15 cellular contexts compared by ENCODE assay signal in the genomic region with DNA sequence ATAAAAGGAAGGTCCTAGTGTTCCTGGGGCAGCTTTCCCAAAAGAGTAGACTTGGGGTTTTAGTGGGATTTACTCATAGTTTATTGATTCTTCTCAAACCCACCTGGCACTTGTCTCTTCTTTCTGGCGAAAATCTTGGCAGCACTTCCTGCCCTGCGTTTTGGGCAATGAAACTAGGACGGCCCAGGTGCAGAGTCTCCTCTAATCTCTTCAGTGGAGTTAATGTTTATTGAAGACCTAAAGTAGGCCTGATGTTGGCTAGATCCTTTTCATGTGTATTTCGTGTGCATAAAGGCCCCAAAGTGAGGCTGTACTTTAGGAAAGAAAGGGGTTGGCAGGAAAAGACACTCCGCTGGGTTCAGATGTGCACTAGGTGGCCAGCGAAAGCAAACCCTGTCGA. TPM values are rescaled to one million over a fixed set of nuclear protein-coding genes. Genes with fewer than 3 reads are reported as not detected.
DNase-seq lines count a peak whose midpoint lies in the region; ATAC-seq, FAIRE-seq and TF ChIP-seq lines count a peak whose summit lies in the region.
"Had no signal": no experiment of that assay in that cellular context is flagged by ENCODE, and none has a peak within 500 bp of the region (broad histone marks: within the 10 kb centered on the region; RNA-seq: fewer than 3 reads in every experiment).

No MANE protein-coding gene starts in this region.

- H3K36me3 Mint-ChIP-seq in brain (peaks cover 4% of the 10 kb centered on the region), neural crest cell (ENCODE audit: low read depth) (no peaks in the 10 kb centered on the region)
- no peaks in the 10 kb centered on the region for H3K36me3 Mint-ChIP-seq in activated T-helper 2 cell treated with anti-CD3 and anti-CD28 coated beads, Interferon-gamma antibody, Interleukin-2, Interleukin-4, amounts not matched to agents 10 μg/mL and 5 μg/mL and 100 μg/mL, durations not matched to agents 14 hours and 24 hours and 36 hours (ENCODE audit: low read depth)
- peaks cover 0 to 1% (median 0%) of the 10 kb centered on the region in 5 donors for H3K36me3 Mint-ChIP-seq in naive thymus-derived CD4-positive, alpha-beta T cell
- no peaks in the 10 kb centered on the region for H3K36me3 Mint-ChIP-seq in activated T-helper 17 cell treated with anti-CD3 and anti-CD28 coated beads, Interleukin-2, amount 50 U/mL, for 72 hours (ENCODE audit: low read depth)

- POLR2A ChIA-PET in naive thymus-derived CD4-positive, alpha-beta T cell (lab: Charles Lee) = no interaction called here

- no peak for TF ChIP-seq CTCF in brain (conservative IDR thresholded peaks at IDR 0.05)
- TF ChIP-seq CTCF in neural crest cell (conservative IDR thresholded peaks at IDR 0.05) = no peak

- H3K4me3 Mint-ChIP-seq in brain = no peak overlapping the region
- peak overlapping the region; percentile 52 for H3K4me3 Mint-ChIP-seq in neural crest cell
- H3K4me3 Mint-ChIP-seq in activated T-helper 2 cell treated with anti-CD3 and anti-CD28 coated beads, Interferon-gamma antibody, Interleukin-2, Interleukin-4, amounts not matched to agents 10 μg/mL and 5 μg/mL and 100 μg/mL, durations not matched to agents 14 hours and 24 hours and 36 hours (ENCODE audit: low read depth) = no peak overlapping the region
- no peak overlapping the region for H3K4me3 Mint-ChIP-seq in naive thymus-derived CD4-positive, alpha-beta T cell
- H3K4me3 Mint-ChIP-seq in activated T-helper 17 cell treated with anti-CD3 and anti-CD28 coated beads, Interleukin-2, amount 50 U/mL, for 72 hours = no peak overlapping the region
- H3K4me3 Mint-ChIP-seq: CD4-positive, alpha-beta T cell had no signal

- H3K4me1 Mint-ChIP-seq in brain (peaks cover 73% of the 10 kb centered on the region), neural crest cell (peaks cover 26% of the 10 kb centered on the region)
- H3K4me1 Mint-ChIP-seq in activated T-helper 2 cell treated with anti-CD3 and anti-CD28 coated beads, Interferon-gamma antibody, Interleukin-2, Interleukin-4, amounts not matched to agents 10 μg/mL and 5 μg/mL and 100 μg/mL, durations not matched to agents 14 hours and 24 hours and 36 hours (ENCODE audit: low read depth) = peaks cover 9% of the 10 kb centered on the region
- H3K4me1 Mint-ChIP-seq in naive thymus-derived CD4-positive, alpha-beta T cell = peaks cover 0 to 19% (median 15%) of the 10 kb centered on the region in 7 donors
- no peaks in the 10 kb centered on the region for H3K4me1 Mint-ChIP-seq in activated T-helper 17 cell treated with anti-CD3 and anti-CD28 coated beads, Interleukin-2, amount 50 U/mL, for 72 hours

- FAIRE-seq in GM12891 (lab: Jason Lieb, UNC) = no peak
- FAIRE-seq: D721Med, H54 had no signal

- no peak overlapping the region for H3K4me3 ChIP-seq in naive thymus-derived CD4-positive, alpha-beta T cell (ENCODE audit: low read length)
- H3K4me3 ChIP-seq: BLaER1 treated with 17β-estradiol and CSF1 and Interleukin-3, amounts not matched to agents 10 nM and 100 nM; MG63; PC-9; SJCRH30 had no signal

- intact Hi-C loops in activated T-helper 2 cell treated with anti-CD3 and anti-CD28 coated beads, Interferon-gamma antibody, Interleukin-2, Interleukin-4, amounts not matched to agents 10 μg/mL and 5 μg/mL and 100 μg/mL, durations not matched to agents 14 hours and 24 hours and 36 hours (cut with micrococcal nuclease) = loop anchor here (5.0 kb wide), 1 partner anchor 308 kb away; no protein-coding TSS in a partner anchor
- intact Hi-C loops in naive thymus-derived CD4-positive, alpha-beta T cell (cut with micrococcal nuclease) = loop anchor here (1.0 to 5.0 kb wide), 4 partner anchors 19 to 308 kb away; no protein-coding TSS in a partner anchor

- H3K27me3 ChIP-seq in naive thymus-derived CD4-positive, alpha-beta T cell (ENCODE audit: control insufficient read depth in 2 of 2, insufficient read depth in 2 of 2, low read length in 2 of 2) = peaks cover 0 to 8% of the 10 kb centered on the region in 2 donors
- H3K27me3 ChIP-seq: MG63, SJCRH30 had no signal

- H3K27me3 Mint-ChIP-seq in brain (peaks cover 5% of the 10 kb centered on the region), neural crest cell (ENCODE audit: low read depth) (peaks cover 51% of the 10 kb centered on the region)
- H3K27me3 Mint-ChIP-seq in activated T-helper 2 cell treated with anti-CD3 and anti-CD28 coated beads, Interferon-gamma antibody, Interleukin-2, Interleukin-4, amounts not matched to agents 10 μg/mL and 5 μg/mL and 100 μg/mL, durations not matched to agents 14 hours and 24 hours and 36 hours (ENCODE audit: low read depth) = peaks cover 46% of the 10 kb centered on the region
- peaks cover 32 to 66% (median 38%) of the 10 kb centered on the region in 5 donors for H3K27me3 Mint-ChIP-seq in naive thymus-derived CD4-positive, alpha-beta T cell
- H3K27me3 Mint-ChIP-seq in activated T-helper 17 cell treated with anti-CD3 and anti-CD28 coated beads, Interleukin-2, amount 50 U/mL, for 72 hours = peaks cover 42% of the 10 kb centered on the region

- H3K27ac Mint-ChIP-seq in brain (peak overlapping the region; percentile 27 to 93 (median 77)), neural crest cell (ENCODE audit: unreplicated experiment) (no peak overlapping the region)
- no peak overlapping the region for H3K27ac Mint-ChIP-seq in activated T-helper 2 cell treated with anti-CD3 and anti-CD28 coated beads, Interferon-gamma antibody, Interleukin-2, Interleukin-4, amounts not matched to agents 10 μg/mL and 5 μg/mL and 100 μg/mL, durations not matched to agents 14 hours and 24 hours and 36 hours
- H3K27ac Mint-ChIP-seq in naive thymus-derived CD4-positive, alpha-beta T cell = no peak overlapping the region
- no peak overlapping the region for H3K27ac Mint-ChIP-seq in activated T-helper 17 cell treated with anti-CD3 and anti-CD28 coated beads, Interleukin-2, amount 50 U/mL, for 72 hours
- H3K27ac Mint-ChIP-seq: CD4-positive, alpha-beta T cell had no signal

- peak; percentile 56 for ATAC-seq in left lobe of liver
- ATAC-seq in naive thymus-derived CD4-positive, alpha-beta T cell = no peak
- no peak for ATAC-seq in activated T-helper 17 cell treated with anti-CD3 and anti-CD28 coated beads, Interleukin-2, amount 50 U/mL, for 72 hours (replicated peaks)

- DNase-seq in left lobe of liver (ENCODE audit: low spot score) (peak; percentile 85), neural crest cell (ENCODE audit: low read depth, low spot score) (no peak), GM12891 (ENCODE audit: insufficient read length, low spot score) (no peak)
- no peak for DNase-seq in activated T-helper 2 cell treated with anti-CD3 and anti-CD28 coated beads, Interferon-gamma antibody, Interleukin-2, Interleukin-4, amounts not matched to agents 10 μg/mL and 5 μg/mL and 100 μg/mL, durations not matched to agents 14 hours and 24 hours and 36 hours (ENCODE audit: low spot score)
- no peak for DNase-seq in naive thymus-derived CD4-positive, alpha-beta T cell
- DNase-seq: NCI-H526 treated with DMSO at 0.1 percent for 48 hours had no signal

- H3K36me3 ChIP-seq in naive thymus-derived CD4-positive, alpha-beta T cell (ENCODE audit: control insufficient read depth in 2 of 3, insufficient read depth in 3 of 3, low read length in 3 of 3) = no peaks in the 10 kb centered on the region
- H3K36me3 ChIP-seq: BLaER1 treated with 17β-estradiol and CSF1 and Interleukin-3, amounts not matched to agents 10 nM and 100 nM had no signal

- H3K4me1 ChIP-seq in naive thymus-derived CD4-positive, alpha-beta T cell (ENCODE audit: control insufficient read depth in 2 of 2, insufficient read depth in 2 of 2, low read length in 2 of 2) = peaks cover 0 to 8% of the 10 kb centered on the region in 2 donors

- H3K9me3 Mint-ChIP-seq in brain = no peaks in the 10 kb centered on the region
- H3K9me3 Mint-ChIP-seq in neural crest cell = no peaks in the 10 kb centered on the region
- H3K9me3 Mint-ChIP-seq in activated T-helper 2 cell treated with anti-CD3 and anti-CD28 coated beads, Interferon-gamma antibody, Interleukin-2, Interleukin-4, amounts not matched to agents 10 μg/mL and 5 μg/mL and 100 μg/mL, durations not matched to agents 14 hours and 24 hours and 36 hours = no peaks in the 10 kb centered on the region
- peaks cover 0 to 2% (median 0%) of the 10 kb centered on the region in 11 donors for H3K9me3 Mint-ChIP-seq in naive thymus-derived CD4-positive, alpha-beta T cell
- H3K9me3 Mint-ChIP-seq in activated T-helper 17 cell treated with anti-CD3 and anti-CD28 coated beads, Interleukin-2, amount 50 U/mL, for 72 hours = no peaks in the 10 kb centered on the region
- H3K9me3 Mint-ChIP-seq: CD4-positive, alpha-beta T cell had no signal

- no peak for TF ChIP-seq POLR2A in GM12891 (IDR thresholded peaks at IDR 0.05; ENCODE audit: low read depth, low read length)

- CTCF ChIA-PET in naive thymus-derived CD4-positive, alpha-beta T cell (lab: Charles Lee) = interaction anchor here (0.9 to 3.2 kb wide), 10 partner anchors 9 to 823 kb away, joined by 3 to 38 read pairs (median 4); no protein-coding TSS in a partner anchor

- H3K9me3 ChIP-seq in naive thymus-derived CD4-positive, alpha-beta T cell (ENCODE audit: control insufficient read depth in 2 of 3, low read length in 3 of 3) = no peaks in the 10 kb centered on the region
- H3K9me3 ChIP-seq: BLaER1 treated with 17β-estradiol and CSF1 and Interleukin-3, amounts not matched to agents 10 nM and 100 nM; MG63; SJCRH30 had no signal

- no peak overlapping the region for H3K27ac ChIP-seq in naive thymus-derived CD4-positive, alpha-beta T cell (ENCODE audit: low read depth, low read length)
- H3K27ac ChIP-seq: BLaER1 treated with 17β-estradiol and CSF1 and Interleukin-3, amounts not matched to agents 10 nM and 100 nM; PC-9; SJCRH30 had no signal

RNA-seq across cellular contexts. Expression of a gene that starts 5.1 kb away (rescaled TPM):
- polyA plus RNA-seq in brain (ENCODE audit: insufficient read depth, low read depth, low replicate concordance) = 4.1 TPM
- total RNA-seq in left lobe of liver (4.2 TPM), neural crest cell (14.0 and 14.2 TPM in 2 replicates)
- polyA plus RNA-seq in GM12891 (2012; ENCODE audit: low read depth, missing spikeins) = 6.7 TPM
- total RNA-seq in activated T-helper 2 cell treated with anti-CD3 and anti-CD28 coated beads, Interferon-gamma antibody, Interleukin-2, Interleukin-4, amounts not matched to agents 10 μg/mL and 5 μg/mL and 100 μg/mL, durations not matched to agents 14 hours and 24 hours and 36 hours = 0.76 and 0.82 TPM in 2 replicates
- under 1 TPM in 3 of 5 experiments, not detected in 2; 0.29 to 0.92 (median 0.37) TPM for total RNA-seq in naive thymus-derived CD4-positive, alpha-beta T cell
- not detected for polyA plus RNA-seq in naive thymus-derived CD4-positive, alpha-beta T cell
- under 1 TPM; 0.26 to 0.30 TPM for total RNA-seq in activated T-helper 17 cell treated with anti-CD3 and anti-CD28 coated beads, Interleukin-2, amount 50 U/mL, for 72 hours
- total RNA-seq: CD4-positive, alpha-beta T cell had no signal

RNA-seq across cellular contexts. Expression of a gene that starts 39.8 kb away (rescaled TPM):
- 9.3 TPM for polyA plus RNA-seq in brain (ENCODE audit: insufficient read depth, low read depth, low replicate concordance)
- total RNA-seq in left lobe of liver (7.3 TPM), neural crest cell (28.0 and 33.7 TPM in 2 replicates)
- polyA plus RNA-seq in GM12891 (2012; ENCODE audit: low read depth, missing spikeins) = 5.0 TPM
- 18.9 and 20.6 TPM in 2 replicates for total RNA-seq in activated T-helper 2 cell treated with anti-CD3 and anti-CD28 coated beads, Interferon-gamma antibody, Interleukin-2, Interleukin-4, amounts not matched to agents 10 μg/mL and 5 μg/mL and 100 μg/mL, durations not matched to agents 14 hours and 24 hours and 36 hours
- total RNA-seq in naive thymus-derived CD4-positive, alpha-beta T cell = 10 to 100 TPM; 25.6 to 43.8 (median 28.1) TPM
- 10 to 100 TPM; 15.1 to 31.8 TPM for polyA plus RNA-seq in naive thymus-derived CD4-positive, alpha-beta T cell
- total RNA-seq in activated T-helper 17 cell treated with anti-CD3 and anti-CD28 coated beads, Interleukin-2, amount 50 U/mL, for 72 hours = 10 to 100 TPM; 22.2 to 29.8 TPM

RNA-seq across cellular contexts. Expression of a gene that starts 56.7 kb away (rescaled TPM):
- 49.1 TPM for polyA plus RNA-seq in brain (ENCODE audit: insufficient read depth, low read depth, low replicate concordance)
- total RNA-seq in left lobe of liver (58.0 TPM), neural crest cell (56.7 and 59.4 TPM in 2 replicates)
- 26.5 TPM for polyA plus RNA-seq in GM12891 (2012; ENCODE audit: low read depth, missing spikeins)
- total RNA-seq in activated T-helper 2 cell treated with anti-CD3 and anti-CD28 coated beads, Interferon-gamma antibody, Interleukin-2, Interleukin-4, amounts not matched to agents 10 μg/mL and 5 μg/mL and 100 μg/mL, durations not matched to agents 14 hours and 24 hours and 36 hours = 69.2 and 81.0 TPM in 2 replicates
- total RNA-seq in naive thymus-derived CD4-positive, alpha-beta T cell = 10 to 100 TPM; 19.8 to 51.4 (median 36.4) TPM
- 1 to 10 TPM; 2.2 to 3.3 TPM for polyA plus RNA-seq in naive thymus-derived CD4-positive, alpha-beta T cell
- 10 to 100 TPM; 40.0 to 52.9 TPM for total RNA-seq in activated T-helper 17 cell treated with anti-CD3 and anti-CD28 coated beads, Interleukin-2, amount 50 U/mL, for 72 hours

Comparison
In these comparisons a context has a peak if more than half of its experiments do, and no peak if none do; other contexts are left out.
1. H3K27ac Mint-ChIP-seq: peak in brain (5 of 5); none in neural crest cell (single experiment), activated T-helper 2 cell treated with anti-CD3 and anti-CD28 coated beads, Interferon-gamma antibody, Interleukin-2, Interleukin-4, amounts not matched to agents 10 μg/mL and 5 μg/mL and 100 μg/mL, durations not matched to agents 14 hours and 24 hours and 36 hours (single experiment), naive thymus-derived CD4-positive, alpha-beta T cell (0 of 9) and activated T-helper 17 cell treated with anti-CD3 and anti-CD28 coated beads, Interleukin-2, amount 50 U/mL, for 72 hours (single experiment).